In the genomic region with DNA sequence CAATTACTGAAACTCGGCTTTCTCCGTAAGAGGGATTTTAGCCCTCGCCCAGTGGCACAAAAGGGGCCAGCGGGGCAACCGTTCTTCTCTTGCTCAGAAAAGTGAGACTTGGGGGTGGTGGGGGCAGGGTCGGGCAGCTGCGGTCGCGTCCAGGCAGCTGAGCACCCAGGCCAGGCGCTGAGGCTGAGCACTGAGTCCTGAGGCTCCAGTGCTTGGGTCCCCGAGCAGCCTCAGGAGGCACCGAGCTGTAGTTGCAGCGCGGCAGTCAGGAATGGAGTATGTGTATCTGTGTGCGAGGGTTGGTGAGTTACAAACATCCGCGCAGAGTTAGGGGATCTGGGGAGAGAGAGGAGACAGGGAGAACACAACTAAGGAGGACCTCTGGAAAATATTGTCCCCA, we compare ENCODE assay signal across 1 cellular context.
A peak's percentile ranks its signal among the peaks of the same experiment; 100 is the strongest.
TF ChIP-seq lines count a peak whose summit lies in the region.

No MANE protein-coding gene starts in this region.

TF ChIP-seq in H1, 55 proteins besides CTCF, POLR2A, EP300 and RAD21:
- TF ChIP-seq CTBP2 (IDR thresholded peaks at IDR 0.05; ENCODE audit: borderline replicate concordance, insufficient read depth, insufficient read length, low read length) = peak; percentile 41
- TF ChIP-seq TEAD4 (IDR thresholded peaks at IDR 0.05; ENCODE audit: low read depth, low read length) = no peak
- TF ChIP-seq ASH2L (IDR thresholded peaks at IDR 0.05; ENCODE audit: low read length) = no peak
- peak; percentile 88 for TF ChIP-seq EZH2 (IDR thresholded peaks at IDR 0.05; ENCODE audit: low read depth, low read length, severe bottlenecking)
- TF ChIP-seq SP2 (IDR thresholded peaks at IDR 0.05; ENCODE audit: low read length) = no peak
- no peak for TF ChIP-seq NRF1 (IDR thresholded peaks at IDR 0.05; ENCODE audit: low read depth, low read length)
- peak; percentile 96 for TF ChIP-seq SUZ12 (IDR thresholded peaks at IDR 0.05; ENCODE audit: low read length)
- TF ChIP-seq, protein P1, sequence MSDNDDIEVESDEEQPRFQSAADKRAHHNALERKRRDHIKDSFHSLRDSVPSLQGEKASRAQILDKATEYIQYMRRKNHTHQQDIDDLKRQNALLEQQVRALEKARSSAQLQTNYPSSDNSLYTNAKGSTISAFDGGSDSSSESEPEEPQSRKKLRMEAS (IDR thresholded peaks at IDR 0.05) = no peak
- no peak for TF ChIP-seq SRF (IDR thresholded peaks at IDR 0.05; ENCODE audit: low read depth, low read length)
- TF ChIP-seq, protein P2, sequence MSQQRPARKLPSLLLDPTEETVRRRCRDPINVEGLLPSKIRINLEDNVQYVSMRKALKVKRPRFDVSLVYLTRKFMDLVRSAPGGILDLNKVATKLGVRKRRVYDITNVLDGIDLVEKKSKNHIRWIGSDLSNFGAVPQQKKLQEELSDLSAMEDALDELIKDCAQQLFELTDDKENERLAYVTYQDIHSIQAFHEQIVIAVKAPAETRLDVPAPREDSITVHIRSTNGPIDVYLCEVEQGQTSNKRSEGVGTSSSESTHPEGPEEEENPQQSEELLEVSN (IDR thresholded peaks at IDR 0.05) = no peak
- TF ChIP-seq CHD1 (IDR thresholded peaks at IDR 0.05; ENCODE audit: low read depth, low read length) = no peak
